In the genomic region with DNA sequence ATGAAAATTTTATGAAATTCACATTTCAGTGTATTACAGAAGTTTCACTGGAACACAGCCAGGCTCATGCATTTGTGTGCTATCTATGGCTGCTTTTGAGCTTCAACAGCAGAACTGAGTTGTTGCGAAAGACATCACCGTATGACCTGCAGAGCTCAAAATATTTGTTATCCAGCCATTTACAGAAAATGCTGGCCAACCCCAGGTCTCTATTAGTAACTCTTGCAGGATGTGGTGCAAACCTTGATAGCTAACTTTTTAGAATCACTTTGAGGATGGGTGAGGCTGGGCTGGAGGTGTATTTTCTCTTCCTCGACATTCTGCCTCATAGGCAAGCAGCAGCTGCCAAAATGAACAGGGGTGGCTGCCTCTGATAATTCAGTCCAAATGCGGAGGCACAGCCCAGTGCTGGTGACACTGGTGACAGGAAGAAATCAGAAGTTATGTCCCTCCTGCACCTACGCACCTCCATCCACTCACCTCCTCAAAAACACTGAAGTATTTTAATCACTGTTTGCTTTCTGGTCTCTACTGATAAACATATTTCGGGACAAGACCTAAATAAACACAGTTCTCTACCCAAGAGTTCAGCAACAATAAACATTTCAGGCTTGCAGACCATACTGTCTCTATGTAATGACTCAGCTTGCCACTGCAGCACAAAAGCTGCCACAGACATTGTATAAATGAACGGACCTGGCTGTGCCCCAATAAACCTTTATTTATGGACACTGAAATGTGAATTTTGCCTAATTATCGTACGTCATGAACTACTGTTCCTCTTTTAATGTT, we compare ENCODE assay signal across 8 cellular contexts. TPM values are rescaled to one million over a fixed set of nuclear protein-coding genes. Genes with fewer than 3 reads are reported as not detected.
A peak's percentile ranks its signal among the peaks of the same experiment; 100 is the strongest.
DNase-seq lines count a peak whose midpoint lies in the region; ATAC-seq and TF ChIP-seq lines count a peak whose summit lies in the region.

No MANE protein-coding gene starts in this region.

- H3K4me1 ChIP-seq in gastrocnemius medialis, result peaks cover 97 to 98% of the 10 kb centered on the region in 2 donors

- intact Hi-C loops in gastrocnemius medialis (cut with DNase I; ENCODE audit: low total_unique reads) (loop anchor here (10.0 kb wide), 1 partner anchor 242 kb away; no protein-coding TSS in a partner anchor), posterior vena cava (cut with DNase I) (loop anchor here in 1 of 2 donors (1.0 kb wide), 1 partner anchor 16 kb away; no protein-coding TSS in a partner anchor)

- H3K9ac ChIP-seq in SK-N-MC (ENCODE audit: insufficient read length), result peak overlapping the region; percentile 74

- H3K4me3 ChIP-seq in SK-N-MC (peak overlapping the region; percentile 67), fibroblast of villous mesenchyme (ENCODE audit: low read depth, low read length) (peak overlapping the region; percentile 28), gastrocnemius medialis (no peak overlapping the region)

- no peaks in the 10 kb centered on the region for H3K36me3 ChIP-seq in SK-N-MC (ENCODE audit: insufficient read depth, low read length)
- no peaks in the 10 kb centered on the region for H3K36me3 ChIP-seq in gastrocnemius medialis

- H3K27ac ChIP-seq in SK-N-MC (peak overlapping the region; percentile 96), gastrocnemius medialis (peak overlapping the region; percentile 76 to 89 (median 82))

- H3K9me3 ChIP-seq in SK-N-MC (ENCODE audit: low read depth, low read length) (no peaks in the 10 kb centered on the region), gastrocnemius medialis (no peaks in the 10 kb centered on the region)

- in situ Hi-C loops in gastrocnemius medialis (cut with MboI; ENCODE audit: low sequenced_read_pairs in 4 of 4), result no loop called here

- H3K27me3 ChIP-seq in gastrocnemius medialis, result no peaks in the 10 kb centered on the region

- no peak for TF ChIP-seq CTCF in fibroblast of villous mesenchyme (IDR thresholded peaks at IDR 0.05; ENCODE audit: insufficient read depth, low read depth, low read length)
- TF ChIP-seq CTCF in gastrocnemius medialis (IDR thresholded peaks at IDR 0.05 in 4 of 5, conservative IDR thresholded peaks at IDR 0.05 in 1 of 5), result no peak

- DNase-seq in NCI-H1694 treated with DMSO at 0.1 percent for 48 hours (lab: John Stamatoyannopoulos, UW) (peak; percentile 32), NCI-H1694 (lab: John Stamatoyannopoulos, UW) (no peak), SK-N-MC (ENCODE audit: low read depth, low spot score) (no peak), fibroblast of villous mesenchyme (ENCODE audit: low read depth) (peak; percentile 94), gastrocnemius medialis (no peak), posterior vena cava (ENCODE audit: low spot score) (no peak)
- no peak for DNase-seq in activated naive CD4-positive, alpha-beta T cell treated with Interleukin-2 at 50 U/mL for 16 hours

- no peak for TF ChIP-seq POLR2A in gastrocnemius medialis (IDR thresholded peaks at IDR 0.05)

- no peak for ATAC-seq in gastrocnemius medialis
- no peak for ATAC-seq in GM18502 (IDR thresholded peaks at IDR 0.05; ENCODE audit: poor library complexity, unreplicated experiment)

RNA-seq across cellular contexts. Expression of gene ARHGAP17, which starts 28.5 kb away (rescaled TPM):
- total RNA-seq in fibroblast of villous mesenchyme, result 32.5 and 36.7 TPM in 2 replicates
- total RNA-seq in gastrocnemius medialis, result 10 to 100 TPM; 20.0 to 31.5 (median 28.0) TPM
- total RNA-seq in posterior vena cava, result 10 to 100 TPM; 71.1 to 81.2 TPM

Comparison
In these comparisons a context has a peak if more than half of its experiments do, and no peak if none do; other contexts are left out.
1. DNase-seq: peak in NCI-H1694 treated with DMSO at 0.1 percent for 48 hours (single experiment) and fibroblast of villous mesenchyme (single experiment); none in NCI-H1694 (single experiment), SK-N-MC (single experiment), gastrocnemius medialis (0 of 2), posterior vena cava (single experiment) and activated naive CD4-positive, alpha-beta T cell treated with Interleukin-2 at 50 U/mL for 16 hours (single experiment).
2. H3K4me3 ChIP-seq: peak in SK-N-MC (single experiment) and fibroblast of villous mesenchyme (single experiment); none in gastrocnemius medialis (0 of 4).